16 cellular contexts compared by ENCODE assay signal in the genomic region with DNA sequence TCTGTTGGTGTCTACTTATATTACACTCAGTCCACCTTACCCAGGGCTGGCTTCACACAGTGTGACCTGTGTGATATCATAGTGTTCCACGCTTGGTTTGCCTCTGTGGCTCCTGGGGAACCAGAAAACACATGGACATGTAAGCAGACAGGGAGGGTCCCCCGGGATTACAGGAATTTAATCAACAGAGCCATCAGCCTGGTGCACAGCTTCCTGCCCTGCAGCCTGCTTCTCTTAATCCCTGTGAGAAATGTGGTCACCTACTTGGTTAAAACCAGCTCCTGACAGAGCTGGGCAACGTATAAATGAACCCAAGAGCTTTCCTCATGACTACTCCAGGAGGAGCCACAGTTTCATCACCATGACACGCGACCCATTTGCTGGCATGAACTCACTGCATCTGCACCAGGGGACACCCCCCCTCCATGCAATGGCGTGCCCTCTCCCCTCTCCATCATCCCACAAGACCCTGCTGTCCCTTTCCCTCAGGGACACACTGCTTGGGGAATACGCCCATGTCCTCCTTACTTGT.
"Had no signal": no experiment of that assay in that cellular context is flagged by ENCODE, and none has a peak within 500 bp of the region (broad histone marks: within the 10 kb centered on the region; RNA-seq: fewer than 3 reads in every experiment).

No MANE protein-coding gene starts in this region.

- H3K27me3 ChIP-seq: foreskin keratinocyte, ovary had no signal

- H3K4me3 Mint-ChIP-seq: dendritic cell treated with granulocyte-macrophage colony-stimulating factor and Interleukin-4, amounts not matched to agents 40 ng/mL and 50 ng/mL, for 4 days; mesothelial cell of epicardium; natural killer cell; neural crest cell had no signal

- FAIRE-seq: endothelial cell of umbilical vein had no signal

- ATAC-seq: foreskin keratinocyte, left colon, natural killer cell, right cardiac atrium had no signal

- H3K4me1 ChIP-seq: foreskin keratinocyte had no signal

- H3K9me3 ChIP-seq: ovary had no signal

- H3K36me3 ChIP-seq: ovary had no signal

- H3K4me2 ChIP-seq: smooth muscle cell had no signal

- H3K36me3 Mint-ChIP-seq: mesothelial cell of epicardium, natural killer cell had no signal

- H3K27me3 Mint-ChIP-seq: dendritic cell treated with granulocyte-macrophage colony-stimulating factor and Interleukin-4, amounts not matched to agents 40 ng/mL and 50 ng/mL, for 4 days had no signal

- H3K4me3 ChIP-seq: ovary, smooth muscle cell had no signal

- H3K9me3 Mint-ChIP-seq: mesothelial cell of epicardium, natural killer cell, neural crest cell had no signal

- H3K27ac ChIP-seq: foreskin keratinocyte, ovary had no signal

- H3K4me1 Mint-ChIP-seq: mesothelial cell of epicardium, natural killer cell had no signal

- H3K27ac Mint-ChIP-seq: dendritic cell treated with granulocyte-macrophage colony-stimulating factor and Interleukin-4, amounts not matched to agents 40 ng/mL and 50 ng/mL, for 4 days; mesothelial cell of epicardium; natural killer cell had no signal

- DNase-seq: erythroblast; foreskin keratinocyte; left colon; mammary epithelial cell; natural killer cell; nucleus accumbens; ovary; right cardiac atrium; stimulated activated CD4-positive, alpha-beta T cell treated with anti-CD3 and anti-CD28 coated beads, Interleukin-2, amount 100 ng/mL, for 48 hours; stimulated activated naive CD4-positive, alpha-beta T cell treated with Interleukin-2 at 50 U/mL for 16 hours; trophoblast cell had no signal
